In the genomic region with DNA sequence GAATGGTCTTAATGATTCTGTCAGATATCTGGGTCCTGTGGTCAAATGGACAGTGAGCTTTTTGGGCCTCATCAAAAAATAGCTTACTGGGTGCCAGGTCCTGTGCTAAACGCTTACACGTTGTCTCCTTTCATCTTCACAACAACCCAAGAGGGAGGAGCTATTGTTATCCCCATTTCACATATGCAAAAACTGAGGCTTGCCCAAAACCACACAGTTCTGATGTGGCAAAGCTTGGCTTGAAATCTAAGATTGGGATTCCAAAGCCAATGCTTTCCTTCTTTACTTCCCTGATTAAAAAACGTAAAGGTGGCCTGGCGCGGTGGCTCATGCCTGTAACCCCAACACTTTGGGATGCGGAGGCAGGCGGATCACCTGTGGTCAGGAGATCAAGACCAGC, we compare ENCODE assay signal across 19 cellular contexts.
DNase-seq lines count a peak whose midpoint lies in the region; ATAC-seq and TF ChIP-seq lines count a peak whose summit lies in the region.
"Had no signal": no experiment of that assay in that cellular context is flagged by ENCODE, and none has a peak within 500 bp of the region (broad histone marks: within the 10 kb centered on the region; RNA-seq: fewer than 3 reads in every experiment).

No MANE protein-coding gene starts in this region.

- H3K4me3 Mint-ChIP-seq in activated naive CD4-positive, alpha-beta T cell treated with anti-CD3 and anti-CD28 coated beads, Interleukin-2, amount 50 U/mL, for 24 hours, result no peak overlapping the region
- H3K4me3 Mint-ChIP-seq: CD8-positive, alpha-beta memory T cell had no signal

- H3K79me2 ChIP-seq in KMS-11 (ENCODE audit: insufficient read depth, low read depth) (no peaks in the 10 kb centered on the region), SU-DHL-6 (ENCODE audit: insufficient read depth, low read length) (no peaks in the 10 kb centered on the region)

- H3K4me2 ChIP-seq in KMS-11 (0 out of 2 replicates have a peak overlapping the region, but pooled peaks have one; percentile 22), SU-DHL-6 (ENCODE audit: low read depth, low read length, poor library complexity, severe bottlenecking) (peak overlapping the region; percentile 33)

- WGBS in esophagus squamous epithelium, 2 donors, result 85 to 89% methylated on average over 7 of the region's 7 CpGs

- H2AFZ ChIP-seq in KMS-11 (ENCODE audit: low read depth) (no peak overlapping the region), SU-DHL-6 (ENCODE audit: low read depth, low read length, severe bottlenecking) (no peak overlapping the region)
- H2AFZ ChIP-seq: GM23248 had no signal

- H3K27ac ChIP-seq in KMS-11 (no peak overlapping the region), SU-DHL-6 (ENCODE audit: low read depth, low read length) (no peak overlapping the region), esophagus squamous epithelium (no peak overlapping the region)
- H3K27ac ChIP-seq: 22Rv1, GM23248 had no signal

- TF ChIP-seq POLR2A in esophagus squamous epithelium (IDR thresholded peaks at IDR 0.05), result no peak

- no peaks in the 10 kb centered on the region for H3K36me3 ChIP-seq in KMS-11 (ENCODE audit: insufficient read depth)
- no peaks in the 10 kb centered on the region for H3K36me3 ChIP-seq in SU-DHL-6 (ENCODE audit: low read length)
- H3K36me3 ChIP-seq in esophagus squamous epithelium, result no peaks in the 10 kb centered on the region
- H3K36me3 ChIP-seq: BE2C, HAP-1 had no signal

- intact Hi-C loops in esophagus squamous epithelium (cut with DNase I), result no loop called here

- H3K9ac ChIP-seq in KMS-11 (no peak overlapping the region), SU-DHL-6 (ENCODE audit: low read length) (no peak overlapping the region)
- H3K9ac ChIP-seq: GM23248 had no signal

- H3K27me3 ChIP-seq in KMS-11 (ENCODE audit: insufficient read depth, low read depth) (no peaks in the 10 kb centered on the region), SU-DHL-6 (ENCODE audit: low read length) (no peaks in the 10 kb centered on the region), esophagus squamous epithelium (peaks cover 0 to 33% (median 0%) of the 10 kb centered on the region in 4 donors)
- H3K27me3 ChIP-seq: BE2C had no signal

- TF ChIP-seq CTCF in KMS-11 (conservative IDR thresholded peaks at IDR 0.05; ENCODE audit: low read depth, low read length), result no peak
- TF ChIP-seq CTCF in SU-DHL-6 (IDR thresholded peaks at IDR 0.05; ENCODE audit: insufficient read depth, low read length, poor library complexity, severe bottlenecking), result no peak
- TF ChIP-seq CTCF in esophagus squamous epithelium (IDR thresholded peaks at IDR 0.05), result no peak

- peaks cover 33% of the 10 kb centered on the region for H3K4me1 Mint-ChIP-seq in activated naive CD4-positive, alpha-beta T cell treated with anti-CD3 and anti-CD28 coated beads, Interleukin-2, amount 50 U/mL, for 24 hours

- no peaks in the 10 kb centered on the region for H4K20me1 ChIP-seq in KMS-11 (ENCODE audit: insufficient read depth)
- no peaks in the 10 kb centered on the region for H4K20me1 ChIP-seq in SU-DHL-6 (ENCODE audit: low read depth, low read length)

- H3K27ac Mint-ChIP-seq in activated naive CD4-positive, alpha-beta T cell treated with anti-CD3 and anti-CD28 coated beads, Interleukin-2, amount 50 U/mL, for 24 hours, result peak overlapping the region; percentile 35
- H3K27ac Mint-ChIP-seq: CD4-positive, CD25-positive, alpha-beta regulatory T cell; CD8-positive, alpha-beta memory T cell had no signal

- H3K27me3 Mint-ChIP-seq in activated naive CD4-positive, alpha-beta T cell treated with anti-CD3 and anti-CD28 coated beads, Interleukin-2, amount 50 U/mL, for 24 hours, result peaks cover 3% of the 10 kb centered on the region

- no peaks in the 10 kb centered on the region for H3K9me2 ChIP-seq in SU-DHL-6 (replicated peaks; ENCODE audit: insufficient read depth, low read length)

- ATAC-seq in left lobe of liver, result no peak

- peaks cover 42% of the 10 kb centered on the region for H3K4me1 ChIP-seq in KMS-11 (ENCODE audit: low read depth, poor library complexity, severe bottlenecking)
- peaks cover 7 to 46% (median 32%) of the 10 kb centered on the region in 3 donors for H3K4me1 ChIP-seq in esophagus squamous epithelium
- H3K4me1 ChIP-seq: BE2C, HAP-1 had no signal

- no peak for DNase-seq in activated naive CD4-positive, alpha-beta T cell treated with anti-CD3 and anti-CD28 coated beads, Interleukin-2, amount 50 U/mL, for 16 hours
- DNase-seq in AG20443 (ENCODE audit: low spot score) (no peak), left lobe of liver (ENCODE audit: low spot score) (no peak), esophagus squamous epithelium (lab: John Stamatoyannopoulos, UW) (no peak)
- DNase-seq: BE2C; C1 segment of cervical spinal cord; CD4-positive, CD25-positive, alpha-beta regulatory T cell; CD8-positive, alpha-beta memory T cell; COR-L47; DMS 273 treated with DMSO at 0.1 percent for 48 hours; DMS53; DND-41; EL; GM23248 had no signal

- H3K9me3 Mint-ChIP-seq in activated naive CD4-positive, alpha-beta T cell treated with anti-CD3 and anti-CD28 coated beads, Interleukin-2, amount 50 U/mL, for 24 hours, result no peaks in the 10 kb centered on the region
- H3K9me3 Mint-ChIP-seq: CD4-positive, CD25-positive, alpha-beta regulatory T cell had no signal

- peaks cover 33% of the 10 kb centered on the region for H3F3A ChIP-seq in SU-DHL-6 (ENCODE audit: insufficient read depth)

- H3K9me3 ChIP-seq in SU-DHL-6 (ENCODE audit: insufficient read depth, low read length) (no peaks in the 10 kb centered on the region), esophagus squamous epithelium (no peaks in the 10 kb centered on the region)
- H3K9me3 ChIP-seq: BE2C, HAP-1 had no signal

- no peaks in the 10 kb centered on the region for H3K36me3 Mint-ChIP-seq in activated naive CD4-positive, alpha-beta T cell treated with anti-CD3 and anti-CD28 coated beads, Interleukin-2, amount 50 U/mL, for 24 hours
- H3K36me3 Mint-ChIP-seq: CD4-positive, CD25-positive, alpha-beta regulatory T cell; CD8-positive, alpha-beta memory T cell had no signal

- no peak overlapping the region for H3K4me3 ChIP-seq in KMS-11 (IDR thresholded peaks at IDR 0.05; ENCODE audit: insufficient read depth, low read depth, low read length)
- no peak overlapping the region for H3K4me3 ChIP-seq in SU-DHL-6 (ENCODE audit: insufficient read depth, low read length, poor library complexity, severe bottlenecking)
- H3K4me3 ChIP-seq in esophagus squamous epithelium, result no peak overlapping the region
- H3K4me3 ChIP-seq: GM23248, HAP-1 had no signal
